ENCODE assay signal across 1 cellular context in genomic region chr6:133017581-133017980, GRCh38.
TF ChIP-seq lines count a peak whose summit lies in the region.

No MANE protein-coding gene starts in this region.

TF ChIP-seq in IMR-90, 13 proteins besides CTCF, POLR2A, EP300 and RAD21 (continued from another document):
- TF ChIP-seq USF2 (IDR thresholded peaks at IDR 0.05; ENCODE audit: low read depth, low read length): no peak
- no peak for TF ChIP-seq RCOR1 (IDR thresholded peaks at IDR 0.05; ENCODE audit: insufficient replicate concordance, low read length)
- TF ChIP-seq BHLHE40 (IDR thresholded peaks at IDR 0.05; ENCODE audit: low read depth, low read length): no peak
- TF ChIP-seq SMC3 (IDR thresholded peaks at IDR 0.05; ENCODE audit: low read depth, low read length): no peak
- no peak for TF ChIP-seq MAFK (IDR thresholded peaks at IDR 0.05; ENCODE audit: low read depth, low read length)
- no peak for TF ChIP-seq MXI1 (IDR thresholded peaks at IDR 0.05; ENCODE audit: borderline replicate concordance, low read depth, low read length)
TF ChIP-seq in IMR-90: peak in this region for 0.
